In the genomic region with DNA sequence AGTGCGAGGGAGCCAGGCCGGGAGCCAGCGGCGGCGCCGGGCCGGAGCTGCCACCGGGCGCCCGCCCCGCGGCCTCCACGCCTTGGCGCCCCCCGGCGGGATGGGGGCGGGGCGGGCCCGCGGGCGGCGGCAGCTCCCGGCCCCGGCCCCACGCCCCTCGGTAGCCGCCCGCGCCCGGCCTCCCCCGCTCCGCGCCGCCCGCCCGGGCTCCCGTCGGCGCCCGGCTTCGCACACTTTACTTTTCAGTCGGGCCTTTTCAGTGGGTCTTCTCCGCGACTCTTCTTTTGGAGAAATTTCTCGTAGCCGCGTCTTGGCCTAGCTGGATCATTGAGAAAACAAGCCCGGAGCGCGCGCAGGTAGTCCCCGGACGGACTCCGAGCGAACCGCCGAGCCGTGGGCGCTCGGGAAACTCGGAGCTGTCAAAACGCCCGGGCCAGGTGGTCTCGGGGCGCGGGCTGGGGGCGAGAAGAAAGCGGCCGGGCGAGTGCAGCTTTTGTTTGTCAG, we compare ENCODE assay signal across 15 cellular contexts. TPM values are rescaled to one million over a fixed set of nuclear protein-coding genes. Genes with fewer than 3 reads are reported as not detected.
DNase-seq lines count a peak whose midpoint lies in the region; ATAC-seq and TF ChIP-seq lines count a peak whose summit lies in the region.
"Not testable (repeated sequence)": the region's sequence is repeated elsewhere in the genome, so short reads cannot be mapped to it uniquely, and the experiment has no call there.
"Had no signal": no experiment of that assay in that cellular context is flagged by ENCODE, and none has a peak within 500 bp of the region (broad histone marks: within the 10 kb centered on the region; RNA-seq: fewer than 3 reads in every experiment).

No MANE protein-coding gene starts in this region.

- not testable (repeated sequence) for TF ChIP-seq POLR2A in esophagus squamous epithelium (IDR thresholded peaks at IDR 0.05); lower leg skin (IDR thresholded peaks at IDR 0.05)

- TF ChIP-seq CTCF in BJ (IDR thresholded peaks at IDR 0.05; ENCODE audit: insufficient read depth, low read depth, low read length); activated CD8-positive, alpha-beta T cell treated with anti-CD3 and anti-CD28 coated beads for 36 hours (IDR thresholded peaks at IDR 0.05); esophagus squamous epithelium (IDR thresholded peaks at IDR 0.05); lower leg skin (IDR thresholded peaks at IDR 0.05); psoas muscle (IDR thresholded peaks at IDR 0.05); thoracic aorta (IDR thresholded peaks at IDR 0.05): not testable (repeated sequence)

- WGBS in esophagus squamous epithelium, 2 donors, result 0 to 7% methylated on average over 3 of the region's 70 CpGs
- WGBS in lower leg skin, 2 donors, result 1 to 3% methylated on average over 21 to 41 of the region's 70 CpGs
- 1 to 2% (median 1%) methylated on average over 35 to 70 of the region's 70 CpGs for WGBS in psoas muscle, 3 donors

- not testable (repeated sequence) for H3K4me1 ChIP-seq in adipocyte (ENCODE audit: control insufficient read depth, insufficient read depth, low read length); psoas muscle; thoracic aorta (ENCODE audit: control insufficient read depth in 1 of 2, low read depth in 2 of 2)
- peaks cover 0 to 11% (median 4%) of the 10 kb centered on the region in 3 donors for H3K4me1 ChIP-seq in esophagus squamous epithelium

- peak overlapping the region; percentile 60 for H3K4me3 Mint-ChIP-seq in activated CD8-positive, alpha-beta T cell treated with anti-CD3 and anti-CD28 coated beads for 36 hours

- H3K27ac Mint-ChIP-seq in activated CD8-positive, alpha-beta T cell treated with anti-CD3 and anti-CD28 coated beads for 36 hours, result not testable (repeated sequence)

- CTCF ChIA-PET in BJ (lab: Yijun Ruan, JAX); activated CD8-positive, alpha-beta T cell treated with anti-CD3 and anti-CD28 coated beads for 36 hours (lab: Charles Lee): not testable (repeated sequence)

- intact Hi-C loops in activated CD8-positive, alpha-beta T cell treated with anti-CD3 and anti-CD28 coated beads for 36 hours (cut with micrococcal nuclease); esophagus squamous epithelium (cut with DNase I); lower leg skin (cut with DNase I; ENCODE audit: low total_unique reads); psoas muscle (cut with DNase I): not testable (repeated sequence)

- POLR2A ChIA-PET in BJ (lab: Charles Lee); activated CD8-positive, alpha-beta T cell treated with anti-CD3 and anti-CD28 coated beads for 36 hours (lab: Charles Lee): not testable (repeated sequence)

- H3K9me3 Mint-ChIP-seq in activated CD8-positive, alpha-beta T cell treated with anti-CD3 and anti-CD28 coated beads for 36 hours, result not testable (repeated sequence)

- ATAC-seq in activated CD8-positive, alpha-beta T cell treated with anti-CD3 and anti-CD28 coated beads for 36 hours; thoracic aorta (ENCODE audit: insufficient number of reproducible peaks, low FRiP score, low read depth): not testable (repeated sequence)
- peak in 1 of 4 donors; percentile 16 for ATAC-seq in psoas muscle

- H3K27ac ChIP-seq in esophagus squamous epithelium, result peak overlapping the region in 3 of 4 donors; percentile 75 to 85 (median 84)
- H3K27ac ChIP-seq in psoas muscle, result peak overlapping the region; percentile 79
- peak overlapping the region; percentile 67 to 68 for H3K27ac ChIP-seq in thoracic aorta

- peaks cover 44% of the 10 kb centered on the region for H3K27me3 Mint-ChIP-seq in activated CD8-positive, alpha-beta T cell treated with anti-CD3 and anti-CD28 coated beads for 36 hours

- H3K36me3 Mint-ChIP-seq in activated CD8-positive, alpha-beta T cell treated with anti-CD3 and anti-CD28 coated beads for 36 hours (ENCODE audit: low read depth), result not testable (repeated sequence)

- peak overlapping the region; percentile 80 for H3K9ac ChIP-seq in adipocyte (ENCODE audit: low read length)

- not testable (repeated sequence) for H3K9me3 ChIP-seq in adipocyte (ENCODE audit: control insufficient read depth, low read length); esophagus squamous epithelium; psoas muscle; thoracic aorta

- not testable (repeated sequence) for DNase-seq in BJ (ENCODE audit: low read depth); adipocyte (ENCODE audit: low read depth); esophagus squamous epithelium (lab: John Stamatoyannopoulos, UW); lower leg skin (ENCODE audit: low spot score in 2 of 2); thoracic aorta (ENCODE audit: low spot score)
- DNase-seq in HK-2 (ENCODE audit: unreplicated experiment) (peak; percentile 4), psoas muscle (peak in 1 of 2 donors; percentile 12)
- peak; percentile 5 for DNase-seq in activated CD8-positive, alpha-beta T cell treated with anti-CD3 and anti-CD28 coated beads for 36 hours

- H3K4me3 ChIP-seq in BJ (ENCODE audit: low read depth, low read length) (peak overlapping the region; percentile 16), adipocyte (ENCODE audit: low read length) (peak overlapping the region; percentile 86), esophagus squamous epithelium (peak overlapping the region in 3 of 4 donors; percentile 48 to 60 (median 51)), lower leg skin (ENCODE audit: low read depth, poor library complexity, severe bottlenecking) (peak overlapping the region; percentile 59), psoas muscle (peak overlapping the region; percentile 65), thoracic aorta (peak overlapping the region; percentile 72)

- H3K36me3 ChIP-seq in BJ (ENCODE audit: control insufficient read depth, insufficient read depth, low read length); adipocyte (ENCODE audit: control insufficient read depth, insufficient read depth, low read length, severe bottlenecking); esophagus squamous epithelium; psoas muscle (ENCODE audit: insufficient read depth in 1 of 2, low read depth in 1 of 2); thoracic aorta: not testable (repeated sequence)

- H3K27me3 ChIP-seq in BJ (ENCODE audit: control insufficient read depth, insufficient read depth, low read length); adipocyte (replicated peaks; ENCODE audit: control insufficient read depth, insufficient read depth, low read length); thoracic aorta (replicated peaks; ENCODE audit: insufficient read depth): not testable (repeated sequence)
- H3K27me3 ChIP-seq in esophagus squamous epithelium (peaks cover 0 to 83% (median 0%) of the 10 kb centered on the region in 4 donors), psoas muscle (ENCODE audit: insufficient read depth in 3 of 3, low read length in 2 of 3) (peaks cover 0 to 31% (median 4%) of the 10 kb centered on the region in 3 donors)

- H3K4me1 Mint-ChIP-seq in activated CD8-positive, alpha-beta T cell treated with anti-CD3 and anti-CD28 coated beads for 36 hours (ENCODE audit: low read depth), result not testable (repeated sequence)

RNA-seq across cellular contexts. Expression of a gene that starts 9.7 kb away (rescaled TPM):
- polyA plus RNA-seq in BJ (2011; rRNA removed) (not detected in 2 replicates), psoas muscle (under 1 TPM in 1 of 3 donors, not detected in 2; 0.04 TPM)
- polyA minus RNA-seq in BJ (2011; rRNA and poly(A)+ RNA removed), result not detected in 2 replicates
- not detected for total RNA-seq in activated CD8-positive, alpha-beta T cell treated with anti-CD3 and anti-CD28 coated beads for 36 hours
- total RNA-seq in esophagus squamous epithelium (not detected), lower leg skin (not detected), psoas muscle (not detected), thoracic aorta (not detected)
- total RNA-seq: Daoy; H9; HT1080; NCI-H460; Peyer's patch; SJSA1; T-helper 2 cell treated with Interferon-gamma antibody and Interleukin-4, amounts not matched to agents 100 ng/mL and 5 ng/mL, for 36 hours had no signal

Comparison
In these comparisons a context has a peak if more than half of its experiments do, and no peak if none do; other contexts are left out.
1. H3K4me3 ChIP-seq: peak in every context shown above with its lines; median percentile 86 in adipocyte; 72 in thoracic aorta; 65 in psoas muscle; 59 in lower leg skin; 51 in esophagus squamous epithelium; 16 in BJ.